19 cellular contexts compared by ENCODE assay signal in the genomic region with DNA sequence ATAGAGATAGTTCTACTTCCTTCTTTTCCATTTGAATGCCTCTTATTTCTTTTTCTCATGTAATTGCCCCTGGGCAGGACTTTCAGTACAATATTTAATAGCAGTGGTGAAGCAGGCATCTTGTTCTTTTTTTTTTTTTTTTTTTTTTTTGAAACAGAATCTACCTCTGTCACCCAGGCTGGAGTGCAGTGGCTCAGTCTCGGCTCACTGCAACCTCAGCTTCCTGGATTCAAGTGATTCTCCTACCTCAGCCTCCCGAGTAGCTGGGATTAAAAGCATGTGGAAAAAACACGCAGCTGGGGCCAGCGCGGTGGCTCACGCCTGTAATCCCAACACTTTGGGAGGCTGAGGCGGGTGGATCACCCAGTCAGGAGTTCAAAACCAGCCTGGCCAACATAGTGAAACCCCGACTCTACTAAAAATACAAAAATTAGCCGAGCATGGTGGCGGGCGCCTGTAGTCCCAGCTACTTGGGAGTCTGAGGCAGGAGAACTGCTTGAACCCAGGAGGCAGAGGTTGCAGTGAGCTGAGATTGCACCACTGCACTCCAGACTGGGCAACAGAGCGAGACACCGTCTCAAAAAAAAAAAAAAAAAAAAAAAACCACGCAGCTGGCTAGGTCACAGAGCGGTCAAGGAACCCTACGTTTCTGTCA. TPM values are rescaled to one million over a fixed set of nuclear protein-coding genes. Genes with fewer than 3 reads are reported as not detected.
"Had no signal": no experiment of that assay in that cellular context is flagged by ENCODE, and none has a peak within 500 bp of the region (broad histone marks: within the 10 kb centered on the region; RNA-seq: fewer than 3 reads in every experiment).

No MANE protein-coding gene starts in this region.

RNA-seq across cellular contexts. Expression of a gene that starts 16.0 kb away (rescaled TPM):
- total RNA-seq: activated CD8-positive, alpha-beta memory T cell treated with anti-CD3 and anti-CD28 coated beads, Interleukin-2, amount 10 ng/mL, durations not matched to agents 7 days and 5 days; activated CD8-positive, alpha-beta T cell treated with anti-CD3 and anti-CD28 coated beads, Interleukin-2, amount 10 ng/mL, durations not matched to agents 7 days and 5 days; endothelial cell of umbilical vein; fibroblast of villous mesenchyme; left cardiac atrium; left ventricle myocardium superior; naive thymus-derived CD4-positive, alpha-beta T cell; right lobe of liver; skeletal muscle tissue; thyroid gland had no signal
- polyA plus RNA-seq: endothelial cell of umbilical vein; naive thymus-derived CD4-positive, alpha-beta T cell; ovary had no signal

RNA-seq across cellular contexts. Expression of a gene that starts 46.9 kb away (rescaled TPM):
- total RNA-seq: activated CD4-positive, alpha-beta T cell treated with anti-CD3 and anti-CD28 coated beads for 36 hours; activated CD8-positive, alpha-beta T cell treated with anti-CD3 and anti-CD28 coated beads, Interleukin-2, amount 10 ng/mL, durations not matched to agents 7 days and 5 days; activated naive CD4-positive, alpha-beta T cell treated with anti-CD3 and anti-CD28 coated beads, Interleukin-2, amount 50 U/mL, for 72 hours; endothelial cell of umbilical vein; fibroblast of lung; fibroblast of villous mesenchyme; left cardiac atrium; left ventricle myocardium superior; lung microvascular endothelial cell; mesothelial cell of epicardium; renal cortical epithelial cell; skeletal muscle tissue; thyroid gland; vagina had no signal
- polyA plus RNA-seq: fibroblast of lung; keratinocyte; naive thymus-derived CD4-positive, alpha-beta T cell; ovary had no signal
